In the genomic region with DNA sequence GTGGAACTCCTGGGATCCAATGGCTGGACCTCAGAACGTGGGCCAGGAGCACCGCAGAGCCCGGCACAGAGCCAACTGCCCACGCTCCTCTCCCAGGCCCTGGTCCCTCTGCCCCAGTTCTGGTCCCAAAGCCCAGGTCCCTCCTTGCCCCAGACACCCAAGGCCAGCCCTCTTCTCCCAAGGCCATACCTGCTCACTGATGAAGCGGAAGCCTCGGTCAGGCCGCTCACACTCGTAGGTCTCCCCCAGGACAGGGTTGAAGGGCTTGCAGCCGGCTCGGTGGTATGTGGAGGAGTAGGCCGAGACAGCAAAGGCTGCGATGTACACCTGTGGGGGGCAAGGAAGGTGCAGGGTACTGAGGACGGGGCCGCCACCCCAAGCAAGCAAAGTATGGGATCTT, we compare ENCODE assay signal across 22 cellular contexts. TPM values are rescaled to one million over a fixed set of nuclear protein-coding genes. Genes with fewer than 3 reads are reported as not detected.
"Had no signal": no experiment of that assay in that cellular context is flagged by ENCODE, and none has a peak within 500 bp of the region (broad histone marks: within the 10 kb centered on the region; RNA-seq: fewer than 3 reads in every experiment).

No MANE protein-coding gene starts in this region.

- ATAC-seq: activated CD4-positive, CD25-positive, alpha-beta regulatory T cell treated with anti-CD3 and anti-CD28 coated beads, Interleukin-2, amount 50 U/mL, for 24 hours; activated CD8-positive, alpha-beta memory T cell treated with anti-CD3 and anti-CD28 coated beads, Interleukin-2, amount 10 ng/mL, durations not matched to agents 7 days and 5 days; activated T-cell treated with anti-CD3 and anti-CD28 coated beads, Interleukin-2, amount 50 U/mL, for 72 hours; left ventricle myocardium superior; right cardiac atrium; stimulated activated naive CD8-positive, alpha-beta T cell treated with anti-CD3 and anti-CD28 coated beads, Interleukin-15, amount 100 ng/mL, for 72 hours had no signal

- FAIRE-seq: endothelial cell of umbilical vein had no signal

- H3K27me3 ChIP-seq: esophagus squamous epithelium, testis had no signal

- H3K9me3 ChIP-seq: esophagus squamous epithelium, prostate gland, testis had no signal

- H3K4me1 ChIP-seq: prostate gland, testis had no signal

- H3K4me2 ChIP-seq: smooth muscle cell had no signal

- H3K4me3 ChIP-seq: coronary artery, esophagus squamous epithelium, prostate gland, smooth muscle cell, testis had no signal

- DNase-seq: activated CD4-positive, alpha-beta T cell treated with anti-CD3 and anti-CD28 coated beads, Interleukin-2, amount 50 U/mL, for 48 hours; activated naive CD4-positive, alpha-beta T cell treated with anti-CD3 and anti-CD28 coated beads for 36 hours; activated T-cell treated with anti-CD3 and anti-CD28 coated beads, Interleukin-2, amount 50 U/mL, for 72 hours; central memory CD4-positive, alpha-beta T cell; esophagus squamous epithelium; hypothalamus; kidney glomerular epithelial cell; left ventricle myocardium superior; mesenchymal stem cell; occipital lobe; right cardiac atrium; stimulated activated naive CD8-positive, alpha-beta T cell treated with anti-CD3 and anti-CD28 coated beads, Interleukin-15, amount 100 ng/mL, for 72 hours; T-helper 9 cell; testis had no signal

- H3K27ac ChIP-seq: coronary artery, esophagus squamous epithelium, prostate gland, testis had no signal

RNA-seq across cellular contexts. Expression of gene LRRC46, which starts 18.4 kb away (rescaled TPM):
- total RNA-seq: glomerular endothelial cell, left ventricle myocardium superior, occipital lobe, SK-MEL-5, smooth muscle cell had no signal
